Comparison of ENCODE assay signal across 9 cellular contexts in genomic region chr7:55309040-55309991, GRCh38. TPM values are rescaled to one million over a fixed set of nuclear protein-coding genes. Genes with fewer than 3 reads are reported as not detected.
DNase-seq lines count a peak whose midpoint lies in the region; ATAC-seq and TF ChIP-seq lines count a peak whose summit lies in the region.
"Had no signal": no experiment of that assay in that cellular context is flagged by ENCODE, and none has a peak within 500 bp of the region (broad histone marks: within the 10 kb centered on the region; RNA-seq: fewer than 3 reads in every experiment).

No MANE protein-coding gene starts in this region.

- 0 out of 2 replicates have a peak, but pooled peaks cover 15% of the 10 kb centered on the region for H3K9me2 ChIP-seq in GM23338 (ENCODE audit: insufficient read depth)

- intact Hi-C loops in activated CD4-positive, alpha-beta T cell treated with anti-CD3 and anti-CD28 coated beads for 36 hours (cut with DNase I, micrococcal nuclease), result loop anchor here (1.0 to 5.0 kb wide), 10 partner anchors 38 to 313 kb away; partner anchors contain the start of gene LANCL2 (in 2 of the 2)

- H2AFZ ChIP-seq in GM23338, result no peak overlapping the region

- no peaks in the 10 kb centered on the region for H3K79me2 ChIP-seq in GM23338 (replicated peaks; ENCODE audit: insufficient read depth)

- H3K36me3 ChIP-seq in lung (ENCODE audit: control insufficient read depth in 2 of 2, insufficient read depth in 2 of 2, low read length in 2 of 2), result no peaks in the 10 kb centered on the region
- H3K36me3 ChIP-seq in GM23338 (ENCODE audit: insufficient read depth), result no peaks in the 10 kb centered on the region
- no peaks in the 10 kb centered on the region for H3K36me3 ChIP-seq in MG63
- H3K36me3 ChIP-seq: gastrocnemius medialis had no signal

- H3K27ac Mint-ChIP-seq in activated CD4-positive, alpha-beta T cell treated with anti-CD3 and anti-CD28 coated beads for 36 hours, result peak overlapping the region; percentile 84
- no peak overlapping the region; the same call in 1 of the 2 replicates for H3K27ac Mint-ChIP-seq in GM23338

- H3K9me3 ChIP-seq in lung (ENCODE audit: control insufficient read depth in 2 of 2, insufficient read depth in 1 of 2, low read length in 1 of 2) (no peaks in the 10 kb centered on the region), MG63 (no peaks in the 10 kb centered on the region)
- H3K9me3 ChIP-seq: gastrocnemius medialis had no signal

- no peak overlapping the region for H3K4me3 ChIP-seq in lung
- no peak overlapping the region for H3K4me3 ChIP-seq in GM23338
- H3K4me3 ChIP-seq in MG63, result no peak overlapping the region
- H3K4me3 ChIP-seq: gastrocnemius medialis had no signal

- POLR2A ChIA-PET in activated CD4-positive, alpha-beta T cell treated with anti-CD3 and anti-CD28 coated beads for 36 hours (lab: Charles Lee), result interaction anchor here (0.5 to 1.8 kb wide), 8 partner anchors 177 to 331 kb away, joined by 3 to 7 read pairs (median 3); no protein-coding TSS in a partner anchor

- no peaks in the 10 kb centered on the region for H4K20me1 ChIP-seq in GM23338 (replicated peaks; ENCODE audit: insufficient read depth)

- H3K36me3 Mint-ChIP-seq in activated CD4-positive, alpha-beta T cell treated with anti-CD3 and anti-CD28 coated beads for 36 hours (ENCODE audit: low read depth), result no peaks in the 10 kb centered on the region
- peaks cover 22% of the 10 kb centered on the region for H3K36me3 Mint-ChIP-seq in GM23338 (ENCODE audit: low read depth)

- H3K4me3 Mint-ChIP-seq in activated CD4-positive, alpha-beta T cell treated with anti-CD3 and anti-CD28 coated beads for 36 hours, result no peak overlapping the region
- no peak overlapping the region for H3K4me3 Mint-ChIP-seq in GM23338

- no peaks in the 10 kb centered on the region for H3K4me1 ChIP-seq in lung (ENCODE audit: control insufficient read depth in 2 of 2, insufficient read depth in 2 of 2, low read length in 2 of 2)
- 0 out of 2 replicates have a peak, but pooled peaks cover 3% of the 10 kb centered on the region for H3K4me1 ChIP-seq in GM23338 (ENCODE audit: insufficient read depth)

- 69 to 81% methylated on average over 17 of the region's 17 CpGs for WGBS in lung, 2 donors

- H3K27me3 ChIP-seq in lung (ENCODE audit: control insufficient read depth, insufficient read depth) (no peaks in the 10 kb centered on the region), GM23338 (ENCODE audit: insufficient read depth) (no peaks in the 10 kb centered on the region), MG63 (no peaks in the 10 kb centered on the region)
- H3K27me3 ChIP-seq: gastrocnemius medialis had no signal

- H3K27me3 Mint-ChIP-seq in activated CD4-positive, alpha-beta T cell treated with anti-CD3 and anti-CD28 coated beads for 36 hours, result peaks cover 12% of the 10 kb centered on the region
- peaks cover 4% of the 10 kb centered on the region for H3K27me3 Mint-ChIP-seq in GM23338 (ENCODE audit: insufficient read depth, low read depth, poor library complexity)

- H3K27ac ChIP-seq in lung (ENCODE audit: low read depth in 1 of 2, low read length in 1 of 2) (no peak overlapping the region), GM23338 (ENCODE audit: low read depth) (no peak overlapping the region)
- H3K27ac ChIP-seq: gastrocnemius medialis had no signal

- H3K4me2 ChIP-seq in GM23338, result no peak overlapping the region

- no peaks in the 10 kb centered on the region for H3F3A ChIP-seq in GM23338 (replicated peaks; ENCODE audit: low read depth)

- no peak for TF ChIP-seq CTCF in lung (IDR thresholded peaks at IDR 0.05; ENCODE audit: control extremely low read depth, extremely low read depth)
- TF ChIP-seq CTCF in GM23338 (conservative IDR thresholded peaks at IDR 0.05; ENCODE audit: low read depth in 2 of 2), result no peak

- peak; percentile 91 for DNase-seq in activated CD4-positive, alpha-beta T cell treated with anti-CD3 and anti-CD28 coated beads for 36 hours
- DNase-seq in lung (ENCODE audit: low spot score) (no peak), GM23338 (ENCODE audit: low spot score) (no peak), MG63 (no peak), amniotic stem cell (lab: John Stamatoyannopoulos, UW) (no peak), DMS79 (lab: John Stamatoyannopoulos, UW) (no peak)

- peaks cover 22% of the 10 kb centered on the region for H3K4me1 Mint-ChIP-seq in activated CD4-positive, alpha-beta T cell treated with anti-CD3 and anti-CD28 coated beads for 36 hours
- peaks cover 11% of the 10 kb centered on the region for H3K4me1 Mint-ChIP-seq in GM23338

- ATAC-seq in GM19023 (IDR thresholded peaks at IDR 0.05; ENCODE audit: unreplicated experiment) (peak; percentile 93), HG02981 (IDR thresholded peaks at IDR 0.05; ENCODE audit: unreplicated experiment) (peak; percentile 94), lung (ENCODE audit: insufficient read depth, low FRiP score) (peak; percentile 19), GM23338 (no peak)
- ATAC-seq in activated CD4-positive, alpha-beta T cell treated with anti-CD3 and anti-CD28 coated beads for 36 hours, result peak; percentile 88
- ATAC-seq: gastrocnemius medialis had no signal

- CTCF ChIA-PET in activated CD4-positive, alpha-beta T cell treated with anti-CD3 and anti-CD28 coated beads for 36 hours (lab: Charles Lee), result interaction anchor here (0.6 to 0.8 kb wide), 6 partner anchors 17 to 199 kb away, joined by 3 to 4 read pairs (median 3); partner anchors contain the start of gene LANCL2

- peaks cover 6% of the 10 kb centered on the region for H3K9me3 Mint-ChIP-seq in activated CD4-positive, alpha-beta T cell treated with anti-CD3 and anti-CD28 coated beads for 36 hours (ENCODE audit: low read depth)
- H3K9me3 Mint-ChIP-seq in GM23338, result peaks cover 43% of the 10 kb centered on the region

TF ChIP-seq in GM23338, 12 proteins besides CTCF, POLR2A, EP300 and RAD21:
- TF ChIP-seq, protein P1, sequence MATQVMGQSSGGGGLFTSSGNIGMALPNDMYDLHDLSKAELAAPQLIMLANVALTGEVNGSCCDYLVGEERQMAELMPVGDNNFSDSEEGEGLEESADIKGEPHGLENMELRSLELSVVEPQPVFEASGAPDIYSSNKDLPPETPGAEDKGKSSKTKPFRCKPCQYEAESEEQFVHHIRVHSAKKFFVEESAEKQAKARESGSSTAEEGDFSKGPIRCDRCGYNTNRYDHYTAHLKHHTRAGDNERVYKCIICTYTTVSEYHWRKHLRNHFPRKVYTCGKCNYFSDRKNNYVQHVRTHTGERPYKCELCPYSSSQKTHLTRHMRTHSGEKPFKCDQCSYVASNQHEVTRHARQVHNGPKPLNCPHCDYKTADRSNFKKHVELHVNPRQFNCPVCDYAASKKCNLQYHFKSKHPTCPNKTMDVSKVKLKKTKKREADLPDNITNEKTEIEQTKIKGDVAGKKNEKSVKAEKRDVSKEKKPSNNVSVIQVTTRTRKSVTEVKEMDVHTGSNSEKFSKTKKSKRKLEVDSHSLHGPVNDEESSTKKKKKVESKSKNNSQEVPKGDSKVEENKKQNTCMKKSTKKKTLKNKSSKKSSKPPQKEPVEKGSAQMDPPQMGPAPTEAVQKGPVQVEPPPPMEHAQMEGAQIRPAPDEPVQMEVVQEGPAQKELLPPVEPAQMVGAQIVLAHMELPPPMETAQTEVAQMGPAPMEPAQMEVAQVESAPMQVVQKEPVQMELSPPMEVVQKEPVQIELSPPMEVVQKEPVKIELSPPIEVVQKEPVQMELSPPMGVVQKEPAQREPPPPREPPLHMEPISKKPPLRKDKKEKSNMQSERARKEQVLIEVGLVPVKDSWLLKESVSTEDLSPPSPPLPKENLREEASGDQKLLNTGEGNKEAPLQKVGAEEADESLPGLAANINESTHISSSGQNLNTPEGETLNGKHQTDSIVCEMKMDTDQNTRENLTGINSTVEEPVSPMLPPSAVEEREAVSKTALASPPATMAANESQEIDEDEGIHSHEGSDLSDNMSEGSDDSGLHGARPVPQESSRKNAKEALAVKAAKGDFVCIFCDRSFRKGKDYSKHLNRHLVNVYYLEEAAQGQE (IDR thresholded peaks at IDR 0.05; ENCODE audit: unreplicated experiment), result no peak
- TF ChIP-seq NANOG (IDR thresholded peaks at IDR 0.05; ENCODE audit: borderline replicate concordance), result no peak

RNA-seq across cellular contexts. Expression of gene LANCL2, which starts 55.8 kb away (rescaled TPM):
- 10 to 100 TPM; 11.1 to 11.7 TPM for total RNA-seq in activated CD4-positive, alpha-beta T cell treated with anti-CD3 and anti-CD28 coated beads for 36 hours
- 10 to 100 TPM; 13.6 to 14.4 TPM for total RNA-seq in lung
- polyA plus RNA-seq in lung (1 to 10 TPM; 6.3 TPM), GM23338 (2016; fragmentation: Nextera tagmentation; extraction: Ambion mirVana) (7.3 and 7.9 TPM in 2 replicates)
- total RNA-seq in GM23338 (2014; rRNA removed; shearing (Covaris generic)), result 9.8 and 10.7 TPM in 2 replicates
- total RNA-seq in MG63 (2014; rRNA removed; shearing (Covaris generic); ENCODE audit: low replicate concordance), result 13.8 and 25.6 TPM in 2 replicates
